In the genomic region with DNA sequence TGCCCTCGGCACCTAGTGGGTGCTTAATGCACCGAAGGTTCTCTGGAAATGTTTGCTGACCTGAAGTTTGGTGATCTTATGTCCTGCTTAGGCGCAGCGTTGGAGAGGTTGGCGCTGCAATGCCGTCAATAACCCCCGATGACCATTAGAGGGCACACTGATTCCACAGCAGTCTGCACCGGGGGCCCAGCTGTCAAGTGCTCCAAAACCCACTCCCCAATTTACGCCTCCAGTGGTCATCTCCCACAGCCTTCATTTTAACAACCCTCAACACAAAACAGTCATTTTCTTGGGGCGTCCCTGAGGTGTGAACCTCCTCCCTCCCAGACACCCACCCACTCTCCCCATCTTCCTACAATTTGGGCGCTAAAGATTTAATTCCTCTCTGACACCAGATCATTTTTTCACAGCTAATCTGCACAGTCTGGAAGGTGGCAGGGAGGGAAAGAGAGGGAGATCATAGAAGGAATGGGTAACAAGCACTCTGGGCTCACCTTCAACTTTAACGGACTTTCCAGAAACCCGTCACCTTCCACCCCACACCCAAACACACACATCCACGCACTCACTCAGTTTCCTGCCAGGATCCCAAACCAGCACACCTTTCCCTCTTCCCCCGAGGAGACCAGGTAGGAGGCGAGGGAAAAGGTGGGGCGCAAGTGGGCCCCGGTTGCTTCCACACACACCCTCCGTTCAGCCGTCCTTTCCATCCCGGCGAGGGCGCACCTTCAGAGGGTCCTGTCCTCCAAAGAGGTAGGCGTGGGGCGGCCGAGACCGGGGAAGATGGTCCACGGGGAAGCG, we compare ENCODE assay signal across 8 cellular contexts. TPM values are rescaled to one million over a fixed set of nuclear protein-coding genes. Genes with fewer than 3 reads are reported as not detected.
A peak's percentile ranks its signal among the peaks of the same experiment; 100 is the strongest.
DNase-seq lines count a peak whose midpoint lies in the region; ATAC-seq, FAIRE-seq and TF ChIP-seq lines count a peak whose summit lies in the region.

No MANE protein-coding gene starts in this region.

- H3K36me3 ChIP-seq in HEK293 (ENCODE audit: control insufficient read depth in 2 of 2, insufficient read depth in 1 of 2, low read length in 2 of 2) = no peaks in the 10 kb centered on the region
- H3K36me3 ChIP-seq in Panc1 (ENCODE audit: control insufficient read depth, insufficient read depth, low read length) = no peaks in the 10 kb centered on the region
- no peaks in the 10 kb centered on the region for H3K36me3 ChIP-seq in cardiac muscle cell
- no peaks in the 10 kb centered on the region for H3K36me3 ChIP-seq in pancreas

- no peaks in the 10 kb centered on the region; the same call in 1 of the 2 replicates for H3K4me1 ChIP-seq in HEK293 (ENCODE audit: control insufficient read depth, insufficient read depth, low read length)
- H3K4me1 ChIP-seq in Panc1 (ENCODE audit: control insufficient read depth, insufficient read depth, low read length) = peaks cover 10% of the 10 kb centered on the region; the same call in 1 of the 2 replicates
- H3K4me1 ChIP-seq in cardiac muscle cell (ENCODE audit: low read depth) = peaks cover 2% of the 10 kb centered on the region
- peaks cover 0 to 11% (median 5%) of the 10 kb centered on the region in 3 donors for H3K4me1 ChIP-seq in pancreas

- peak; percentile 63 for DNase-seq in CD1c-positive myeloid dendritic cell (ENCODE audit: extremely low spot score)
- peak; percentile 51 for DNase-seq in Panc1 (ENCODE audit: low read depth, low spot score)
- peak in 1 of 2 donors; percentile 51 for DNase-seq in activated naive CD4-positive, alpha-beta T cell treated with anti-CD3 and anti-CD28 coated beads, Interleukin-2, amount 50 U/mL, for 72 hours (ENCODE audit: low spot score in 2 of 2)
- peak; percentile 67 to 69 for DNase-seq in cardiac muscle cell (ENCODE audit: low read depth in 1 of 2, low spot score in 1 of 2)
- peak in 3 of 6 donors; percentile 32 to 62 (median 51) for DNase-seq in pancreas

- H3K9me3 Mint-ChIP-seq in activated naive CD4-positive, alpha-beta T cell treated with anti-CD3 and anti-CD28 coated beads, Interleukin-2, amount 50 U/mL, for 72 hours = no peaks in the 10 kb centered on the region

- CTCF ChIA-PET in HEK293 (lab: Yijun Ruan, JAX) (interaction anchor here (0.6 to 6.0 kb wide), 35 partner anchors 8 to 1593 kb away, joined by 3 to 55 read pairs (median 4); a partner anchor contains a TSS), Panc1 (lab: Charles Lee) (interaction anchor here (0.6 to 1.2 kb wide), 4 partner anchors 31 to 290 kb away, joined by 3 to 5 read pairs (median 4); a partner anchor contains a TSS)

- no peaks in the 10 kb centered on the region for H3K36me3 Mint-ChIP-seq in activated naive CD4-positive, alpha-beta T cell treated with anti-CD3 and anti-CD28 coated beads, Interleukin-2, amount 50 U/mL, for 72 hours

- H3K9me3 ChIP-seq in HEK293 (ENCODE audit: control insufficient read depth, insufficient read depth, low read depth, low read length) (no peaks in the 10 kb centered on the region), Panc1 (ENCODE audit: control insufficient read depth, insufficient read depth, low read depth, low read length) (no peaks in the 10 kb centered on the region), cardiac muscle cell (ENCODE audit: low read depth) (no peaks in the 10 kb centered on the region), pancreas (no peaks in the 10 kb centered on the region)

- in situ Hi-C loops in Panc1 (cut with HindIII; ENCODE audit: low pct_unique_long_range_greater_than_20kb, low sequenced_read_pairs) = no loop called here

- peak overlapping the region; percentile 42 for H3K4me3 ChIP-seq in HEK293 (ENCODE audit: low read depth, low read length)
- peak overlapping the region; percentile 33 to 63 for H3K4me3 ChIP-seq in Panc1 (ENCODE audit: low read depth in 2 of 2, low read length in 2 of 2)
- peak overlapping the region; percentile 26 for H3K4me3 ChIP-seq in cardiac muscle cell
- peak overlapping the region in 3 of 4 donors; percentile 6 to 56 (median 36) for H3K4me3 ChIP-seq in pancreas

- 4% methylated on average over 29 of the region's 29 CpGs for WGBS in pancreas, 2 donors

- intact Hi-C loops in Panc1 (cut with micrococcal nuclease; ENCODE audit: unreplicated experiment) = loop anchor here (1.0 to 5.0 kb wide), 3 partner anchors 71 to 309 kb away; a partner anchor contains a TSS
- intact Hi-C loops in pancreas (cut with DNase I) = loop anchor here in 1 of 3 donors (2.0 kb wide), 1 partner anchor 71 kb away; no protein-coding TSS in a partner anchor

- POLR2A ChIA-PET in HEK293 (lab: Yijun Ruan, JAX) (interaction anchor here (1.3 kb wide), 2 partner anchors 50 to 312 kb away, joined by 5 read pairs; a partner anchor contains a TSS), Panc1 (lab: Charles Lee) (no interaction called here)

- TF ChIP-seq CTCF in HEK293 (tag by site-specific recombination; IDR thresholded peaks at IDR 0.05) (peak; percentile 92), Panc1 (IDR thresholded peaks at IDR 0.05) (peak; percentile 98), cardiac muscle cell (IDR thresholded peaks at IDR 0.05; ENCODE audit: low read depth, low read length) (peak; percentile 95), pancreas (IDR thresholded peaks at IDR 0.05) (peak; percentile 64 to 88 (median 79))

- no TSS peak for BruUV-seq in Panc1 (replicated peaks; lab: Mats Ljungman, UMichigan)

- H3K27me3 ChIP-seq in Panc1 (ENCODE audit: control insufficient read depth, insufficient read depth, low read length) (peaks cover 7% of the 10 kb centered on the region), cardiac muscle cell (peaks cover 43% of the 10 kb centered on the region), pancreas (no peaks in the 10 kb centered on the region)

- H3K27ac ChIP-seq in HEK293 (ENCODE audit: extremely low read depth, low read depth, low read length) = no peak overlapping the region
- H3K27ac ChIP-seq in Panc1 (ENCODE audit: low read length) = no peak overlapping the region
- no peak overlapping the region for H3K27ac ChIP-seq in cardiac muscle cell
- H3K27ac ChIP-seq in pancreas = no peak overlapping the region

- H3K27ac Mint-ChIP-seq in activated naive CD4-positive, alpha-beta T cell treated with anti-CD3 and anti-CD28 coated beads, Interleukin-2, amount 50 U/mL, for 72 hours = no peak overlapping the region

- ATAC-seq in Panc1 (peak; percentile 76), pancreas (peak; percentile 61 to 87 (median 82)), HG02938 (IDR thresholded peaks at IDR 0.05; ENCODE audit: unreplicated experiment) (no peak), HG02678 (IDR thresholded peaks at IDR 0.05; ENCODE audit: unreplicated experiment) (no peak)
- ATAC-seq in activated naive CD4-positive, alpha-beta T cell treated with anti-CD3 and anti-CD28 coated beads, Interleukin-2, amount 50 U/mL, for 72 hours = peak; percentile 60 to 73

- no peak for FAIRE-seq in pancreas (lab: Jason Lieb, UNC)

TF ChIP-seq in HEK293, 187 proteins besides CTCF, POLR2A, EP300 and RAD21 (continues in another document):
- peak; percentile 56; the same call in 1 of the 2 replicates for TF ChIP-seq ZFP69B (tag by site-specific recombination; IDR thresholded peaks at IDR 0.05)
- TF ChIP-seq KLF8 (tag by site-specific recombination; IDR thresholded peaks at IDR 0.05) = peak; percentile 17; the same call in 1 of the 2 replicates
- peak; percentile 76; the same call in 1 of the 2 replicates for TF ChIP-seq ZSCAN30 (tag by site-specific recombination; IDR thresholded peaks at IDR 0.05)

RNA-seq across cellular contexts. Expression of a gene that starts 0.6 kb away (rescaled TPM):
- total RNA-seq in Panc1 (2021; ENCODE audit: unreplicated experiment) (0.36 TPM), cardiac muscle cell (1.1 and 1.4 TPM in 2 replicates), pancreas (1 to 10 TPM; 1.6 to 6.9 (median 3.6) TPM)
- 0.07 TPM for polyA plus RNA-seq in Panc1 (2012; ENCODE audit: insufficient read length)
- total RNA-seq in activated naive CD4-positive, alpha-beta T cell treated with anti-CD3 and anti-CD28 coated beads, Interleukin-2, amount 50 U/mL, for 72 hours = not detected
- polyA plus RNA-seq in cardiac muscle cell (1.7 and 3.9 TPM in 2 replicates), pancreas (10 to 100 TPM; 10.2 to 11.8 TPM)

RNA-seq across cellular contexts. Expression of a gene that starts 7.1 kb away (rescaled TPM):
- 221 TPM for total RNA-seq in Panc1 (2021; ENCODE audit: unreplicated experiment)
- polyA plus RNA-seq in Panc1 (2012; ENCODE audit: insufficient read length) = 155 TPM
- 100 to 1,000 TPM; 247 to 316 TPM for total RNA-seq in activated naive CD4-positive, alpha-beta T cell treated with anti-CD3 and anti-CD28 coated beads, Interleukin-2, amount 50 U/mL, for 72 hours
- 174 and 200 TPM in 2 replicates for total RNA-seq in cardiac muscle cell
- 276 and 294 TPM in 2 replicates for polyA plus RNA-seq in cardiac muscle cell
- total RNA-seq in pancreas = 10 to 100 TPM; 30.5 to 63.2 (median 54.3) TPM
- polyA plus RNA-seq in pancreas = 10 to 100 TPM; 25.7 to 61.3 TPM

RNA-seq across cellular contexts. Expression of a gene that starts 19.4 kb away (rescaled TPM):
- total RNA-seq in Panc1 (2021; ENCODE audit: unreplicated experiment) (46.8 TPM), cardiac muscle cell (56.1 and 83.4 TPM in 2 replicates), pancreas (10 to 100 TPM in 3 of 6 donors, 1 to 10 TPM in 3; 7.5 to 17.8 (median 10.2) TPM)
- polyA plus RNA-seq in Panc1 (2012; ENCODE audit: insufficient read length) = 45.1 TPM
- total RNA-seq in activated naive CD4-positive, alpha-beta T cell treated with anti-CD3 and anti-CD28 coated beads, Interleukin-2, amount 50 U/mL, for 72 hours = 10 to 100 TPM; 16.1 to 35.4 TPM
- polyA plus RNA-seq in cardiac muscle cell (113 and 115 TPM in 2 replicates), pancreas (10 to 100 TPM; 13.5 to 27.3 TPM)

RNA-seq across cellular contexts. Expression of a gene that starts 44.1 kb away (rescaled TPM):
- total RNA-seq in Panc1 (2021; ENCODE audit: unreplicated experiment) (87.0 TPM), cardiac muscle cell (71.0 and 78.0 TPM in 2 replicates), pancreas (10 to 100 TPM; 27.9 to 49.2 (median 34.8) TPM)
- 94.2 TPM for polyA plus RNA-seq in Panc1 (2012; ENCODE audit: insufficient read length)
- 10 to 100 TPM; 83.3 to 91.3 TPM for total RNA-seq in activated naive CD4-positive, alpha-beta T cell treated with anti-CD3 and anti-CD28 coated beads, Interleukin-2, amount 50 U/mL, for 72 hours
- polyA plus RNA-seq in cardiac muscle cell (94.3 and 104 TPM in 2 replicates), pancreas (10 to 100 TPM; 54.9 to 87.4 TPM)

RNA-seq across cellular contexts. Expression of a gene that starts 49.7 kb away (rescaled TPM):
- total RNA-seq in Panc1 (2021; ENCODE audit: unreplicated experiment) (2.9 TPM), cardiac muscle cell (2.2 and 7.6 TPM in 2 replicates), pancreas (10 to 100 TPM in 1 of 6 donors, 1 to 10 TPM in 5; 1.9 to 14.0 (median 4.0) TPM)
- 8.0 TPM for polyA plus RNA-seq in Panc1 (2012; ENCODE audit: insufficient read length)
- total RNA-seq in activated naive CD4-positive, alpha-beta T cell treated with anti-CD3 and anti-CD28 coated beads, Interleukin-2, amount 50 U/mL, for 72 hours = not detected
- polyA plus RNA-seq in cardiac muscle cell (0.42 TPM in 1 of 2 replicates, not detected in the other), pancreas (1 to 10 TPM; 2.5 to 7.9 TPM)

Comparison
In these comparisons a context has a peak if more than half of its experiments do, and no peak if none do; other contexts are left out.
1. ATAC-seq: peak in Panc1 (single experiment), activated naive CD4-positive, alpha-beta T cell treated with anti-CD3 and anti-CD28 coated beads, Interleukin-2, amount 50 U/mL, for 72 hours (2 of 2) and pancreas (4 of 4); none in HG02938 (single experiment) and HG02678 (single experiment).
2. Peak in every context shown above with its lines, with median percentiles within 50 percentile points of each other: H3K4me3 ChIP-seq and CTCF ChIP-seq.